1 cellular context compared by ENCODE assay signal in genomic region chr17:49659983-49660382, GRCh38.
TF ChIP-seq lines count a peak whose summit lies in the region.

No MANE protein-coding gene starts in this region.

TF ChIP-seq in GM12878, 131 proteins besides CTCF, POLR2A, EP300 and RAD21:
- TF ChIP-seq CREM (IDR thresholded peaks at IDR 0.05; ENCODE audit: low read depth) (no peak), RUNX3 (IDR thresholded peaks at IDR 0.05; ENCODE audit: low read length) (peak; percentile 23; the same call in 1 of the 2 replicates)
